Comparison of ENCODE assay signal across 39 cellular contexts in the genomic region with DNA sequence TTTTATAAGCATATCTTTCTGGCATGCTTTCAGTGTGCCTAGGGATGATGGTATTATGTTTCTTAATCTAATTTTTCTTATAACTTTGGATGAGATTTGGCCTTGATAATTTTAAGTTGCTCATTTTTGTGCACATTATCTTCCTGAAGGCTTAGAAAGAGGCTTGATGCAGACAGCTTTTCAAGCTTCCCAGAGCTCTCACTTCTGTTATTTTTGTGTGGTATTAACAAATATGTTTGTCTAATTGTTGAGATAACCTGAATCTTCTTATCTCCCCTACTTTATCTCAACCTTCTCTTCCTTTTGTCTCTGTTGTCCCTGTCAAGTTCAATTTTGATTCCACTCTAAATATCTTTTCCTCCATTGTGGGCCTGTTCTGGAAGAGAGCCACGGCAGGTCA.
"Had no signal": no experiment of that assay in that cellular context is flagged by ENCODE, and none has a peak within 500 bp of the region (broad histone marks: within the 10 kb centered on the region; RNA-seq: fewer than 3 reads in every experiment).

No MANE protein-coding gene starts in this region.

- H3K27ac Mint-ChIP-seq: activated naive CD4-positive, alpha-beta T cell treated with anti-CD3 and anti-CD28 coated beads for 36 hours; activated naive CD4-positive, alpha-beta T cell treated with anti-CD3 and anti-CD28 coated beads, Interleukin-2, amount 10 ng/mL, durations not matched to agents 7 days and 5 days; activated naive CD4-positive, alpha-beta T cell treated with anti-CD3 and anti-CD28 coated beads, Interleukin-2, amount 50 U/mL, for 24 hours; activated naive CD4-positive, alpha-beta T cell treated with anti-CD3 and anti-CD28 coated beads, Interleukin-2, amount 50 U/mL, for 72 hours; activated naive CD8-positive, alpha-beta T cell; activated naive CD8-positive, alpha-beta T cell treated with anti-CD3 and anti-CD28 coated beads for 36 hours; activated naive CD8-positive, alpha-beta T cell treated with anti-CD3 and anti-CD28 coated beads, Interleukin-2, amount 10 ng/mL, durations not matched to agents 7 days and 5 days; activated naive CD8-positive, alpha-beta T cell treated with anti-CD3 and anti-CD28 coated beads, Interleukin-2, amount 50 U/mL, for 24 hours; activated T-cell treated with anti-CD3 and anti-CD28 coated beads, Interleukin-2, amount 50 U/mL, for 24 hours; activated T-cell treated with anti-CD3 and anti-CD28 coated beads, Interleukin-2, amount 50 U/mL, for 72 hours; activated T-helper 1 cell treated with anti-CD3 and anti-CD28 coated beads, Interleukin-12 subunit alpha, Interleukin-12 subunit beta, Interleukin-2, Interleukin-4 antibody, amounts not matched to agents 30 ng/mL and 10 ng/mL and 1 ng/mL, durations not matched to agents 14 hours and 24 hours and 36 hours; activated T-helper 17 cell treated with anti-CD3 and anti-CD28 coated beads, Interleukin-2, amount 50 U/mL, for 72 hours; activated T-helper 2 cell treated with anti-CD3 and anti-CD28 coated beads, Interferon-gamma antibody, Interleukin-2, Interleukin-4, amounts not matched to agents 10 μg/mL and 5 μg/mL and 100 μg/mL, durations not matched to agents 14 hours and 24 hours and 36 hours; brain had no signal

- ATAC-seq: activated naive CD4-positive, alpha-beta T cell treated with anti-CD3 and anti-CD28 coated beads, Interleukin-2, amount 50 U/mL, for 72 hours; activated naive CD8-positive, alpha-beta T cell treated with anti-CD3 and anti-CD28 coated beads, Interleukin-2, amount 50 U/mL, for 24 hours; activated T-cell treated with anti-CD3 and anti-CD28 coated beads, Interleukin-2, amount 50 U/mL, for 4 hours; activated T-cell treated with anti-CD3 and anti-CD28 coated beads, Interleukin-2, amount 50 U/mL, for 72 hours; activated T-helper 17 cell treated with anti-CD3 and anti-CD28 coated beads, Interleukin-2, amount 50 U/mL, for 72 hours; body of pancreas had no signal

- H3K4me3 Mint-ChIP-seq: activated naive CD4-positive, alpha-beta T cell treated with anti-CD3 and anti-CD28 coated beads for 36 hours; activated naive CD4-positive, alpha-beta T cell treated with anti-CD3 and anti-CD28 coated beads, Interleukin-2, amount 10 ng/mL, durations not matched to agents 7 days and 5 days; activated naive CD4-positive, alpha-beta T cell treated with anti-CD3 and anti-CD28 coated beads, Interleukin-2, amount 50 U/mL, for 24 hours; activated naive CD8-positive, alpha-beta T cell; activated naive CD8-positive, alpha-beta T cell treated with anti-CD3 and anti-CD28 coated beads for 36 hours; activated naive CD8-positive, alpha-beta T cell treated with anti-CD3 and anti-CD28 coated beads, Interleukin-2, amount 10 ng/mL, durations not matched to agents 7 days and 5 days; activated naive CD8-positive, alpha-beta T cell treated with anti-CD3 and anti-CD28 coated beads, Interleukin-2, amount 50 U/mL, for 24 hours; activated T-cell treated with anti-CD3 and anti-CD28 coated beads, Interleukin-2, amount 50 U/mL, for 24 hours; activated T-cell treated with anti-CD3 and anti-CD28 coated beads, Interleukin-2, amount 50 U/mL, for 4 hours; activated T-cell treated with anti-CD3 and anti-CD28 coated beads, Interleukin-2, amount 50 U/mL, for 72 hours; activated T-helper 1 cell treated with anti-CD3 and anti-CD28 coated beads, Interleukin-12 subunit alpha, Interleukin-12 subunit beta, Interleukin-2, Interleukin-4 antibody, amounts not matched to agents 30 ng/mL and 10 ng/mL and 1 ng/mL, durations not matched to agents 14 hours and 24 hours and 36 hours; activated T-helper 17 cell treated with anti-CD3 and anti-CD28 coated beads, Interleukin-2, amount 50 U/mL, for 72 hours; brain; central memory CD8-positive, alpha-beta T cell had no signal

- H3K4me1 ChIP-seq: adrenal gland, ascending aorta, body of pancreas, breast epithelium had no signal

- H3K27me3 Mint-ChIP-seq: activated naive CD4-positive, alpha-beta T cell treated with anti-CD3 and anti-CD28 coated beads, Interleukin-2, amount 10 ng/mL, durations not matched to agents 7 days and 5 days; activated naive CD4-positive, alpha-beta T cell treated with anti-CD3 and anti-CD28 coated beads, Interleukin-2, amount 50 U/mL, for 24 hours; activated naive CD8-positive, alpha-beta T cell; activated naive CD8-positive, alpha-beta T cell treated with anti-CD3 and anti-CD28 coated beads for 36 hours; activated naive CD8-positive, alpha-beta T cell treated with anti-CD3 and anti-CD28 coated beads, Interleukin-2, amount 10 ng/mL, durations not matched to agents 7 days and 5 days; activated naive CD8-positive, alpha-beta T cell treated with anti-CD3 and anti-CD28 coated beads, Interleukin-2, amount 50 U/mL, for 24 hours; activated T-cell treated with anti-CD3 and anti-CD28 coated beads, Interleukin-2, amount 50 U/mL, for 24 hours; activated T-helper 17 cell treated with anti-CD3 and anti-CD28 coated beads, Interleukin-2, amount 50 U/mL, for 72 hours; brain; central memory CD8-positive, alpha-beta T cell had no signal

- H3K27me3 ChIP-seq: adrenal gland, ascending aorta, body of pancreas, brain microvascular endothelial cell, breast epithelium, cardiac muscle cell had no signal

- H3K4me1 Mint-ChIP-seq: activated naive CD4-positive, alpha-beta T cell treated with anti-CD3 and anti-CD28 coated beads, Interleukin-2, amount 10 ng/mL, durations not matched to agents 7 days and 5 days; activated naive CD4-positive, alpha-beta T cell treated with anti-CD3 and anti-CD28 coated beads, Interleukin-2, amount 50 U/mL, for 24 hours; activated naive CD8-positive, alpha-beta T cell treated with anti-CD3 and anti-CD28 coated beads for 36 hours; activated naive CD8-positive, alpha-beta T cell treated with anti-CD3 and anti-CD28 coated beads, Interleukin-2, amount 10 ng/mL, durations not matched to agents 7 days and 5 days; activated naive CD8-positive, alpha-beta T cell treated with anti-CD3 and anti-CD28 coated beads, Interleukin-2, amount 50 U/mL, for 24 hours; activated T-helper 17 cell treated with anti-CD3 and anti-CD28 coated beads, Interleukin-2, amount 50 U/mL, for 72 hours; brain; central memory CD8-positive, alpha-beta T cell had no signal

- H3K27ac ChIP-seq: adrenal gland, ascending aorta, body of pancreas, brain microvascular endothelial cell, breast epithelium, cardiac muscle cell had no signal

- H3K36me3 ChIP-seq: adrenal gland, ascending aorta, brain microvascular endothelial cell, breast epithelium, cardiac muscle cell had no signal

- H3K9me3 ChIP-seq: adrenal gland, ascending aorta, body of pancreas had no signal

- DNase-seq: activated effector memory CD4-positive, alpha-beta T cell treated with anti-CD3 and anti-CD28 coated beads, Interleukin-2, amount 50 U/mL, for 16 hours; activated effector memory CD4-positive, alpha-beta T cell treated with Interleukin-2 at 50 U/mL for 16 hours; activated gamma-delta T cell; activated gamma-delta T cell treated with Interleukin-2 at 50 U/mL for 16 hours; activated naive CD4-positive, alpha-beta T cell; activated naive CD4-positive, alpha-beta T cell treated with anti-CD3 and anti-CD28 coated beads for 36 hours; activated naive CD4-positive, alpha-beta T cell treated with anti-CD3 and anti-CD28 coated beads, Interleukin-2, amount 10 ng/mL, durations not matched to agents 7 days and 5 days; activated naive CD4-positive, alpha-beta T cell treated with anti-CD3 and anti-CD28 coated beads, Interleukin-2, amount 50 U/mL, for 16 hours; activated naive CD4-positive, alpha-beta T cell treated with Interleukin-2 at 50 U/mL for 16 hours; activated naive CD8-positive, alpha-beta T cell treated with anti-CD3 and anti-CD28 coated beads for 36 hours; activated naive CD8-positive, alpha-beta T cell treated with anti-CD3 and anti-CD28 coated beads, Interleukin-2, amount 10 ng/mL, durations not matched to agents 7 days and 5 days; activated naive CD8-positive, alpha-beta T cell treated with anti-CD3 and anti-CD28 coated beads, Interleukin-2, amount 50 U/mL, for 24 hours; activated T-cell treated with anti-CD3 and anti-CD28 coated beads, Interleukin-2, amount 50 U/mL, for 24 hours; activated T-cell treated with anti-CD3 and anti-CD28 coated beads, Interleukin-2, amount 50 U/mL, for 4 hours; activated T-cell treated with anti-CD3 and anti-CD28 coated beads, Interleukin-2, amount 50 U/mL, for 48 hours; activated T-cell treated with anti-CD3 and anti-CD28 coated beads, Interleukin-2, amount 50 U/mL, for 72 hours; adrenal gland; amniotic stem cell; amygdala; anterior cingulate cortex; aorta; body of pancreas; brain microvascular endothelial cell; caudate nucleus; central memory CD4-positive, alpha-beta T cell; cerebellar nuclear complex had no signal

- H3K36me3 Mint-ChIP-seq: activated naive CD4-positive, alpha-beta T cell treated with anti-CD3 and anti-CD28 coated beads, Interleukin-2, amount 10 ng/mL, durations not matched to agents 7 days and 5 days; activated naive CD4-positive, alpha-beta T cell treated with anti-CD3 and anti-CD28 coated beads, Interleukin-2, amount 50 U/mL, for 24 hours; activated naive CD8-positive, alpha-beta T cell; activated naive CD8-positive, alpha-beta T cell treated with anti-CD3 and anti-CD28 coated beads for 36 hours; activated naive CD8-positive, alpha-beta T cell treated with anti-CD3 and anti-CD28 coated beads, Interleukin-2, amount 10 ng/mL, durations not matched to agents 7 days and 5 days had no signal

- H3K4me3 ChIP-seq: adrenal gland, ascending aorta, body of pancreas, breast epithelium, cardiac muscle cell had no signal

- FAIRE-seq: astrocyte, bronchial epithelial cell had no signal
